Comparison of ENCODE assay signal across 14 cellular contexts in genomic region chr5:36887532-36887931, GRCh38. TPM values are rescaled to one million over a fixed set of nuclear protein-coding genes. Genes with fewer than 3 reads are reported as not detected.
A peak's percentile ranks its signal among the peaks of the same experiment; 100 is the strongest.
DNase-seq lines count a peak whose midpoint lies in the region; ATAC-seq, FAIRE-seq and TF ChIP-seq lines count a peak whose summit lies in the region.
"Had no signal": no experiment of that assay in that cellular context is flagged by ENCODE, and none has a peak within 500 bp of the region (broad histone marks: within the 10 kb centered on the region; RNA-seq: fewer than 3 reads in every experiment).

No MANE protein-coding gene starts in this region.

- H3K27me3 ChIP-seq in CD4-positive, alpha-beta T cell (ENCODE audit: control insufficient read depth, insufficient read depth, low read length), result no peaks in the 10 kb centered on the region
- H3K27me3 ChIP-seq: neural progenitor cell had no signal

- CTCF ChIA-PET in CD4-positive, alpha-beta T cell (lab: Charles Lee), result interaction anchor here (0.6 kb wide), 1 partner anchor 646 kb away, joined by 3 read pairs; the partner anchor contains the start of gene NADK2

- no peak overlapping the region for H3K27ac ChIP-seq in CD4-positive, alpha-beta T cell (ENCODE audit: low read depth, low read length)
- H3K27ac ChIP-seq: neural progenitor cell, SK-N-MC had no signal

- peak; percentile 41 for ATAC-seq in CD4-positive, alpha-beta T cell (ENCODE audit: poor library complexity)
- ATAC-seq in naive B cell (ENCODE audit: low read depth in 2 of 2), result peak in 1 of 2 donors; percentile 27
- no peak for ATAC-seq in HG03135 (IDR thresholded peaks at IDR 0.05; ENCODE audit: unreplicated experiment)
- no peak for ATAC-seq in HG02973 (IDR thresholded peaks at IDR 0.05; ENCODE audit: unreplicated experiment)

- intact Hi-C loops in CD4-positive, alpha-beta T cell (cut with DNase I, micrococcal nuclease), result no loop called here

- no peak for TF ChIP-seq CTCF in CD4-positive, alpha-beta T cell (IDR thresholded peaks at IDR 0.05)

- no peaks in the 10 kb centered on the region for H3K27me3 Mint-ChIP-seq in CD4-positive, alpha-beta T cell
- no peaks in the 10 kb centered on the region for H3K27me3 Mint-ChIP-seq in activated naive CD8-positive, alpha-beta T cell treated with anti-CD3 and anti-CD28 coated beads for 36 hours
- no peaks in the 10 kb centered on the region for H3K27me3 Mint-ChIP-seq in naive B cell
- H3K27me3 Mint-ChIP-seq: activated naive CD4-positive, alpha-beta T cell treated with anti-CD3 and anti-CD28 coated beads, Interleukin-2, amount 10 ng/mL, durations not matched to agents 7 days and 5 days had no signal

- peak overlapping the region; percentile 24 for H3K27ac Mint-ChIP-seq in CD4-positive, alpha-beta T cell
- peak overlapping the region; percentile 65 for H3K27ac Mint-ChIP-seq in activated naive CD8-positive, alpha-beta T cell treated with anti-CD3 and anti-CD28 coated beads for 36 hours
- peak overlapping the region in 4 of 6 donors; percentile 4 to 81 (median 23) for H3K27ac Mint-ChIP-seq in naive B cell
- H3K27ac Mint-ChIP-seq: activated naive CD4-positive, alpha-beta T cell treated with anti-CD3 and anti-CD28 coated beads, Interleukin-2, amount 10 ng/mL, durations not matched to agents 7 days and 5 days; neural progenitor cell had no signal

- POLR2A ChIA-PET in CD4-positive, alpha-beta T cell (lab: Charles Lee), result interaction anchor here (1.2 kb wide), 1 partner anchor 11 kb away, joined by 3 read pairs; the partner anchor contains the start of gene NIPBL

- peaks cover 60% of the 10 kb centered on the region for H3K4me1 Mint-ChIP-seq in CD4-positive, alpha-beta T cell (ENCODE audit: low read depth)
- peaks cover 67% of the 10 kb centered on the region for H3K4me1 Mint-ChIP-seq in activated naive CD8-positive, alpha-beta T cell treated with anti-CD3 and anti-CD28 coated beads for 36 hours
- peaks cover 42 to 66% (median 65%) of the 10 kb centered on the region in 3 donors for H3K4me1 Mint-ChIP-seq in naive B cell
- H3K4me1 Mint-ChIP-seq: neural progenitor cell had no signal

- H3K4me3 Mint-ChIP-seq in CD4-positive, alpha-beta T cell, result peak overlapping the region; percentile 26
- peak overlapping the region; percentile 15 for H3K4me3 Mint-ChIP-seq in activated naive CD8-positive, alpha-beta T cell treated with anti-CD3 and anti-CD28 coated beads for 36 hours
- peak overlapping the region in 5 of 8 donors; percentile 14 to 48 (median 17) for H3K4me3 Mint-ChIP-seq in naive B cell
- H3K4me3 Mint-ChIP-seq: activated naive CD4-positive, alpha-beta T cell treated with anti-CD3 and anti-CD28 coated beads, Interleukin-2, amount 10 ng/mL, durations not matched to agents 7 days and 5 days; neural progenitor cell had no signal

- no peak for DNase-seq in CD4-positive, alpha-beta T cell
- DNase-seq in H54 (ENCODE audit: insufficient read length, low spot score) (no peak), naive B cell (no peak), OCI-M2 (lab: John Stamatoyannopoulos, UW; ENCODE audit: unreplicated experiment) (no peak)
- DNase-seq in activated naive CD8-positive, alpha-beta T cell treated with anti-CD3 and anti-CD28 coated beads for 36 hours, result no peak
- DNase-seq in effector CD8-positive, alpha-beta T cell (lab: John Stamatoyannopoulos, UW), result no peak
- DNase-seq: activated naive CD4-positive, alpha-beta T cell treated with anti-CD3 and anti-CD28 coated beads, Interleukin-2, amount 10 ng/mL, durations not matched to agents 7 days and 5 days; effector CD4-positive, alpha-beta T cell; NCI-H146; NCI-H510A had no signal

- peaks cover 35% of the 10 kb centered on the region for H3K36me3 Mint-ChIP-seq in CD4-positive, alpha-beta T cell (ENCODE audit: low read depth)
- H3K36me3 Mint-ChIP-seq in activated naive CD8-positive, alpha-beta T cell treated with anti-CD3 and anti-CD28 coated beads for 36 hours, result peaks cover 36% of the 10 kb centered on the region
- H3K36me3 Mint-ChIP-seq in naive B cell, result peaks cover 11 to 18% of the 10 kb centered on the region in 2 donors

- TF ChIP-seq POLR2A in H54 (IDR thresholded peaks at IDR 0.05; ENCODE audit: low read depth, low read length), result no peak

- H3K9me3 ChIP-seq in CD4-positive, alpha-beta T cell (ENCODE audit: control insufficient read depth, low read length), result no peaks in the 10 kb centered on the region

- peak; percentile 90 for FAIRE-seq in H54 (lab: Jason Lieb, UNC)

- no peaks in the 10 kb centered on the region for H3K9me3 Mint-ChIP-seq in CD4-positive, alpha-beta T cell
- H3K9me3 Mint-ChIP-seq in activated naive CD8-positive, alpha-beta T cell treated with anti-CD3 and anti-CD28 coated beads for 36 hours, result peaks cover 7% of the 10 kb centered on the region
- H3K9me3 Mint-ChIP-seq in naive B cell, result peaks cover 0 to 8% (median 0%) of the 10 kb centered on the region in 7 donors

RNA-seq across cellular contexts. Expression of gene NIPBL, which starts 11.0 kb away (rescaled TPM):
- 100 to 1,000 TPM; 108 to 120 TPM for total RNA-seq in CD4-positive, alpha-beta T cell
- total RNA-seq in activated naive CD8-positive, alpha-beta T cell treated with anti-CD3 and anti-CD28 coated beads for 36 hours, result 10 to 100 TPM; 39.8 to 42.1 TPM
- 10 to 100 TPM in 5 of 6 donors, 1 to 10 TPM in 1; 8.8 to 47.4 (median 17.0) TPM for polyA plus RNA-seq in naive B cell (ENCODE audit: low read depth in 6 of 6)
